Comparison of ENCODE assay signal across 24 cellular contexts in the genomic region with DNA sequence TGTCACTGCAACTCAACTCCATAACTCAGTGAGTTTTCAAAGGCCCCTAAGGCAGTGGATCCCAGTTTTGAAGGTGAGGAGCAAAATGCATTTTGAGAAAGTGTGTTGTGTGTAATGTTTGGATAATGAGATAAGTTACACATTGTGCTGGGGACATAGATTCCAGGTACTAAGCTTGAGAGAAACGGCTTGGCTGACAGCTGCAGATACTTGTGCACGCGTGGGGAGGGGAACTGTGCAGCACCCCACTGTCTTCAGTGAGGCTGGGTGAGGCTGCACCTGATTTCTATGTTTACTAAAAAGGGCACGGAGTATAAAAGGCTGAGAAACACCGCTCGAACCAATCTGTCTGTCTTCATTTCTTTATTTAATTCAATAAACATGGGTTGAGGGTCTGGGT.
"Had no signal": no experiment of that assay in that cellular context is flagged by ENCODE, and none has a peak within 500 bp of the region (broad histone marks: within the 10 kb centered on the region; RNA-seq: fewer than 3 reads in every experiment).

No MANE protein-coding gene starts in this region.

- H3K27ac ChIP-seq: hepatocyte, left ventricle myocardium inferior, ovary, prostate gland, suprapubic skin had no signal

- H3K4me1 ChIP-seq: prostate gland, suprapubic skin, tibial nerve, uterus had no signal

- H3K4me2 ChIP-seq: hepatocyte had no signal

- H3K9me3 ChIP-seq: ovary, prostate gland, suprapubic skin, thoracic aorta, uterus had no signal

- FAIRE-seq: kidney had no signal

- H3K27me3 ChIP-seq: hepatocyte, ovary, tibial nerve, uterus had no signal

- H3K79me2 ChIP-seq: hepatocyte had no signal

- H3K4me3 ChIP-seq: hepatocyte, left ventricle myocardium inferior, lung, ovary, prostate gland, skin epidermis, suprapubic skin, thoracic aorta, tibial nerve, uterus had no signal

- H3K36me3 ChIP-seq: left ventricle myocardium inferior, ovary, prostate gland, suprapubic skin, thoracic aorta, tibial nerve, uterus had no signal

- H2AFZ ChIP-seq: hepatocyte had no signal

- DNase-seq: kidney; left colon; left ventricle myocardium inferior; mesendoderm; naive B cell; natural killer cell; nephron progenitor cell; ovary; retina; right cardiac atrium; stimulated activated CD4-positive, alpha-beta T cell treated with anti-CD3 and anti-CD28 coated beads, Interleukin-12 subunit alpha, Interleukin-12 subunit beta, amount 100 ng/mL, for 4 hours; stimulated activated CD4-positive, alpha-beta T cell treated with anti-CD3 and anti-CD28 coated beads, Interleukin-15, amount 100 ng/mL, for 24 hours; stimulated activated CD4-positive, alpha-beta T cell treated with anti-CD3 and anti-CD28 coated beads, Interleukin-4, amount 100 ng/mL, for 24 hours; stimulated activated naive CD4-positive, alpha-beta T cell; uterus had no signal

- ATAC-seq: left colon; natural killer cell; right cardiac atrium; sciatic nerve; stimulated activated effector memory CD8-positive, alpha-beta T cell treated with anti-CD3 and anti-CD28 coated beads, Interleukin-12 subunit alpha, Interleukin-12 subunit beta, amount 100 ng/mL, for 72 hours had no signal
